Comparison of ENCODE assay signal across 23 cellular contexts in genomic region chr7:135285547-135285946, GRCh38. TPM values are rescaled to one million over a fixed set of nuclear protein-coding genes. Genes with fewer than 3 reads are reported as not detected.
"Had no signal": no experiment of that assay in that cellular context is flagged by ENCODE, and none has a peak within 500 bp of the region (broad histone marks: within the 10 kb centered on the region; RNA-seq: fewer than 3 reads in every experiment).

No MANE protein-coding gene starts in this region.

- H3K4me3 ChIP-seq: SJSA1, SK-N-MC had no signal

- FAIRE-seq: HepG2 had no signal

- ATAC-seq: HepG2, Panc1, Right ventricle myocardium inferior had no signal

- H3K36me3 ChIP-seq: SJSA1 had no signal

- H3K27ac ChIP-seq: SJSA1, SK-N-MC had no signal

- H3K9me3 ChIP-seq: SJSA1 had no signal

- DNase-seq: IMR-90, Karpas-422, KG1, MM.1S, NCI-H1105, NCI-H1436 treated with DMSO at 0.1 percent for 48 hours, NCI-H1694, NCI-H187 treated with DMSO at 0.1 percent for 48 hours, NCI-H2029 treated with DMSO at 0.1 percent for 48 hours, NCI-H2171 treated with DMSO at 0.1 percent for 48 hours, NCI-H345, NCI-H446 treated with DMSO at 0.1 percent for 48 hours, NCI-H510A treated with DMSO at 0.1 percent for 48 hours, NCI-H69, NCI-H774, SIG-M5 had no signal

RNA-seq across cellular contexts. Expression of gene STRA8, which starts 51.9 kb away (rescaled TPM):
- total RNA-seq: HepG2, HT1080, IMR-90, M059J, Right ventricle myocardium inferior, SJSA1 had no signal
